17 cellular contexts compared by ENCODE assay signal in genomic region chr10:72953687-72954086, GRCh38. TPM values are rescaled to one million over a fixed set of nuclear protein-coding genes. Genes with fewer than 3 reads are reported as not detected.
DNase-seq lines count a peak whose midpoint lies in the region; ATAC-seq, FAIRE-seq and TF ChIP-seq lines count a peak whose summit lies in the region.
"Had no signal": no experiment of that assay in that cellular context is flagged by ENCODE, and none has a peak within 500 bp of the region (broad histone marks: within the 10 kb centered on the region; RNA-seq: fewer than 3 reads in every experiment).

No MANE protein-coding gene starts in this region.

- TF ChIP-seq POLR2A in K562 (conservative IDR thresholded peaks at IDR 0.05) (no peak), gastrocnemius medialis (IDR thresholded peaks at IDR 0.05) (no peak)

- CTCF ChIA-PET in K562 (lab: Yijun Ruan, JAX; ENCODE audit: low intra/inter-chr PET ratio): no interaction called here

- H2AFZ ChIP-seq in K562 (ENCODE audit: low read depth, low read length): peak overlapping the region; percentile 16

- no peaks in the 10 kb centered on the region for H4K20me1 ChIP-seq in K562 (replicated peaks; ENCODE audit: control insufficient read depth, insufficient read depth, low read length)

- H3K79me2 ChIP-seq in K562 (ENCODE audit: control insufficient read depth, insufficient read depth, low read length): no peaks in the 10 kb centered on the region

- H3K4me3 ChIP-seq in K562 (no peak overlapping the region), kidney (ENCODE audit: low read length in 2 of 2) (peak overlapping the region; percentile 49 to 78), small intestine (ENCODE audit: low read depth in 1 of 2, low read length in 2 of 2) (peak overlapping the region in 1 of 2 donors; percentile 72), gastrocnemius medialis (no peak overlapping the region)
- H3K4me3 ChIP-seq: breast epithelium had no signal

- H3K4me1 ChIP-seq in K562 (replicated peaks in 1 of 2; ENCODE audit: control insufficient read depth in 2 of 2, insufficient read depth in 2 of 2, low read length in 2 of 2) (peaks cover 0 to 15% of the 10 kb centered on the region in 2 experiments; a peak in 4 of 5 replicates), kidney (ENCODE audit: control insufficient read depth in 1 of 2, insufficient read depth in 1 of 2, low read depth in 1 of 2, low read length in 2 of 2) (no peaks in the 10 kb centered on the region), small intestine (ENCODE audit: control insufficient read depth in 2 of 2, insufficient read depth in 1 of 2, low read depth in 1 of 2, low read length in 1 of 2) (no peaks in the 10 kb centered on the region), gastrocnemius medialis (no peaks in the 10 kb centered on the region)
- H3K4me1 ChIP-seq: breast epithelium had no signal

- POLR2A ChIA-PET in K562 (lab: Yijun Ruan, JAX): interaction anchor here (0.8 to 1.5 kb wide), 4 partner anchors 21 to 293 kb away, joined by 3 to 6 read pairs (median 4); partner anchors contain the start of gene DNAJC9

- DNase-seq in NCI-H510A treated with DMSO at 0.1 percent for 48 hours (lab: John Stamatoyannopoulos, UW): peak; percentile 30
- no peak for DNase-seq in NCI-H510A (lab: John Stamatoyannopoulos, UW)
- no peak for DNase-seq in K562 (ENCODE audit: extremely low read depth in 1 of 4, low spot score in 3 of 4)
- DNase-seq in kidney: no peak
- DNase-seq in small intestine: peak; percentile 56
- DNase-seq in gastrocnemius medialis: no peak
- no peak for DNase-seq in NCI-H2196 (lab: John Stamatoyannopoulos, UW; ENCODE audit: unreplicated experiment)
- DNase-seq in activated CD8-positive, alpha-beta memory T cell treated with anti-CD3 and anti-CD28 coated beads for 24 hours: no peak
- DNase-seq: activated CD4-positive, alpha-beta memory T cell treated with anti-CD3 and anti-CD28 coated beads, Interleukin-2, amount 10 ng/mL, durations not matched to agents 7 days and 5 days; activated gamma-delta T cell treated with Interleukin-2 at 50 U/mL for 16 hours; COR-L47; NCI-H1105 treated with DMSO at 0.1 percent for 48 hours had no signal

- no peak for TF ChIP-seq RAD21 in K562 (CRISPR knock-in tag; conservative IDR thresholded peaks at IDR 0.05 in 1 of 2, IDR thresholded peaks at IDR 0.05 in 1 of 2)

- intact Hi-C loops in K562 (cut with micrococcal nuclease) (no loop called here), kidney (cut with DNase I) (no loop called here), gastrocnemius medialis (cut with DNase I; ENCODE audit: low total_unique reads) (no loop called here)

- H3K27ac ChIP-seq in K562 (ENCODE audit: extremely low read depth, low read depth, low read length): no peak overlapping the region
- no peak overlapping the region for H3K27ac ChIP-seq in kidney (ENCODE audit: low read depth in 2 of 2, low read length in 2 of 2)
- peak overlapping the region; percentile 62 to 96 for H3K27ac ChIP-seq in small intestine (ENCODE audit: low read depth in 1 of 2, low read length in 1 of 2)
- H3K27ac ChIP-seq in gastrocnemius medialis: no peak overlapping the region
- H3K27ac ChIP-seq: breast epithelium had no signal

- BruUV-seq in K562 (replicated peaks; lab: Mats Ljungman, UMichigan): no TSS peak

- H3K27me3 ChIP-seq in K562 (ENCODE audit: control insufficient read depth in 2 of 2, insufficient read depth in 2 of 2, low read length in 2 of 2): peaks cover 0 to 5% of the 10 kb centered on the region in 2 experiments; a peak in 2 of 5 replicates
- no peaks in the 10 kb centered on the region for H3K27me3 ChIP-seq in small intestine (ENCODE audit: control insufficient read depth in 2 of 2, insufficient read depth in 2 of 2, low read length in 2 of 2)
- no peaks in the 10 kb centered on the region for H3K27me3 ChIP-seq in gastrocnemius medialis
- H3K27me3 ChIP-seq: breast epithelium had no signal

- no peaks in the 10 kb centered on the region for H3K36me3 ChIP-seq in K562 (ENCODE audit: control insufficient read depth, insufficient read depth, low read length)
- H3K36me3 ChIP-seq in kidney (ENCODE audit: control insufficient read depth in 1 of 2, insufficient read depth in 2 of 2, low read length in 2 of 2): no peaks in the 10 kb centered on the region
- H3K36me3 ChIP-seq in small intestine (ENCODE audit: control insufficient read depth in 2 of 2, insufficient read depth in 2 of 2, low read length in 2 of 2): no peaks in the 10 kb centered on the region
- no peaks in the 10 kb centered on the region for H3K36me3 ChIP-seq in gastrocnemius medialis
- H3K36me3 ChIP-seq: breast epithelium had no signal

- H3K9ac ChIP-seq in K562 (ENCODE audit: insufficient read depth in 1 of 2, low read depth in 2 of 2, low read length in 2 of 2) (peak overlapping the region in 1 of 2 experiments; percentile 6; a peak in 1 of 4 replicates), kidney (ENCODE audit: low read length in 2 of 2) (peak overlapping the region in 1 of 2 donors; percentile 15)

- no peak for TF ChIP-seq EP300 in K562 (IDR thresholded peaks at IDR 0.05; ENCODE audit: low read length)

- 23% methylated on average over 8 of the region's 8 CpGs for WGBS in K562 (ENCODE audit: insufficient coverage, low coverage, missing lambda C conversion rate)
- 14 to 37% (median 31%) methylated on average over 8 of the region's 8 CpGs for WGBS in small intestine, 3 donors

- H3K4me2 ChIP-seq in K562 (ENCODE audit: insufficient read depth, low read length): no peak overlapping the region; the same call in 1 of the 2 replicates

- H3K9me1 ChIP-seq in K562 (ENCODE audit: control insufficient read depth, insufficient read depth, low read length): no peaks in the 10 kb centered on the region

- TF ChIP-seq CTCF in K562 (IDR thresholded peaks at IDR 0.05 in 2 of 3, conservative IDR thresholded peaks at IDR 0.05 in 1 of 3; ENCODE audit: insufficient read depth in 2 of 3, low read depth in 1 of 3, low read length in 3 of 3) (no peak), kidney (IDR thresholded peaks at IDR 0.05; ENCODE audit: borderline replicate concordance, extremely low read depth, insufficient read depth) (no peak), gastrocnemius medialis (IDR thresholded peaks at IDR 0.05 in 4 of 5, conservative IDR thresholded peaks at IDR 0.05 in 1 of 5) (no peak)

- ATAC-seq in K562: peak; percentile 31
- ATAC-seq in gastrocnemius medialis: no peak

- in situ Hi-C loops in K562 (cut with MboI): no loop called here
- in situ Hi-C loops in gastrocnemius medialis (cut with MboI; ENCODE audit: low sequenced_read_pairs in 4 of 4): no loop called here

- H3K9me3 ChIP-seq in K562 (replicated peaks; ENCODE audit: control insufficient read depth, insufficient read depth, low read depth, low read length) (no peaks in the 10 kb centered on the region), kidney (ENCODE audit: control insufficient read depth in 1 of 2, low read length in 2 of 2) (no peaks in the 10 kb centered on the region), small intestine (ENCODE audit: control insufficient read depth, low read depth) (no peaks in the 10 kb centered on the region), gastrocnemius medialis (no peaks in the 10 kb centered on the region)
- H3K9me3 ChIP-seq: breast epithelium had no signal

- FAIRE-seq in K562 (lab: Jason Lieb, UNC): no peak
- FAIRE-seq in kidney (lab: Jason Lieb, UNC): no peak
- no peak for FAIRE-seq in small intestine (lab: Jason Lieb, UNC)
- FAIRE-seq: A204.1, frontal cortex had no signal

TF ChIP-seq in K562, 482 proteins besides CTCF, POLR2A, EP300 and RAD21 (continues in another document):
- TF ChIP-seq PBX2 (CRISPR knock-in tag; IDR thresholded peaks at IDR 0.05; ENCODE audit: low read depth) (no peak), PBX2 (tag; conservative IDR thresholded peaks at IDR 0.05; ENCODE audit: low read depth) (no peak), ZNF41 (CRISPR knock-in tag; conservative IDR thresholded peaks at IDR 0.05) (no peak), SREBF1 (IDR thresholded peaks at IDR 0.05; ENCODE audit: borderline replicate concordance, low read depth, low read length) (no peak)

RNA-seq across cellular contexts. Expression of gene PLA2G12B, which starts 0.9 kb away (rescaled TPM):
- total RNA-seq in K562 (2011; cell fraction: chromatin; rRNA removed; ENCODE audit: low replicate concordance): not detected in 2 replicates
- not detected in 2 replicates for total RNA-seq in K562 (2011; cell fraction: nucleolus; rRNA removed)
- total RNA-seq in K562 (2011; cell fraction: nucleoplasm; rRNA removed): not detected in 2 replicates
- total RNA-seq in K562 (2014; rRNA removed): not detected in 2 replicates
- total RNA-seq in K562 (2014; rRNA removed; fragmentation: Illumina TruSeq; extraction: Trizol): not detected in 2 replicates
- not detected in 2 replicates for total RNA-seq in K562 (2015; rRNA removed; fragmentation: Illumina TruSeq; extraction: Trizol)
- total RNA-seq in K562 (2021): not detected in 2 replicates
- not detected in 2 replicates for polyA plus RNA-seq in K562 (2011; rRNA removed)
- not detected in 2 replicates for polyA plus RNA-seq in K562 (2011; cell fraction: cytosol; rRNA removed)
- polyA plus RNA-seq in K562 (2011; cell fraction: nucleus; rRNA removed): 0.17 TPM in 1 of 2 replicates, not detected in the other
- polyA plus RNA-seq in K562 (2012): not detected in 2 replicates
- not detected in 2 replicates for polyA plus RNA-seq in K562 (2014; fragmentation: Illumina TruSeq; extraction: Trizol)
- polyA plus RNA-seq in K562 (2014; fragmentation: Nextera tagmentation; extraction: Ambion mirVana): not detected
- not detected in 2 replicates for polyA plus RNA-seq in K562 (2014; rRNA removed)
- not detected in 2 replicates for polyA minus RNA-seq in K562 (2011; rRNA and poly(A)+ RNA removed)
- polyA minus RNA-seq in K562 (2011; cell fraction: cytosol; rRNA and poly(A)+ RNA removed): not detected in 2 replicates
- polyA minus RNA-seq in K562 (2011; cell fraction: nucleus; rRNA and poly(A)+ RNA removed): not detected in 2 replicates
- total RNA-seq in kidney: 0.66 TPM
- polyA plus RNA-seq in kidney (ENCODE audit: insufficient read depth, low read depth, low replicate concordance): 10.3 TPM
- 10 to 100 TPM; 18.7 to 42.2 (median 31.5) TPM for polyA plus RNA-seq in small intestine
- total RNA-seq in gastrocnemius medialis: not detected
- total RNA-seq: activated CD4-positive, alpha-beta memory T cell treated with anti-CD3 and anti-CD28 coated beads, Interleukin-2, amount 10 ng/mL, durations not matched to agents 7 days and 5 days; breast epithelium; NCI-H460; osteocyte had no signal

Comparison
In these comparisons a context has a peak if more than half of its experiments do, and no peak if none do; other contexts are left out.
1. DNase-seq: peak in NCI-H510A treated with DMSO at 0.1 percent for 48 hours (single experiment) and small intestine (single experiment); none in NCI-H510A (single experiment), K562 (0 of 4), kidney (single experiment), gastrocnemius medialis (0 of 2), NCI-H2196 (single experiment) and activated CD8-positive, alpha-beta memory T cell treated with anti-CD3 and anti-CD28 coated beads for 24 hours (single experiment).
2. H3K27ac ChIP-seq: peak in small intestine (2 of 2); none in K562 (single experiment), kidney (0 of 2) and gastrocnemius medialis (0 of 4).
3. H3K4me3 ChIP-seq: peak in kidney (2 of 2); none in K562 (single experiment) and gastrocnemius medialis (0 of 4).